8 cellular contexts compared by ENCODE assay signal in genomic region chr11:19951558-19952083, GRCh38.
DNase-seq lines count a peak whose midpoint lies in the region; ATAC-seq and TF ChIP-seq lines count a peak whose summit lies in the region.

No MANE protein-coding gene starts in this region.

- H3K4me3 Mint-ChIP-seq in naive B cell, result peak overlapping the region; percentile 68 to 87 (median 80)

- no peaks in the 10 kb centered on the region for H3K36me3 Mint-ChIP-seq in naive B cell

- H3K9me3 ChIP-seq in Loucy (ENCODE audit: insufficient read depth, low read depth, low read length), result no peaks in the 10 kb centered on the region

- H3K4me3 ChIP-seq in Loucy (ENCODE audit: low read length, poor library complexity, severe bottlenecking), result peak overlapping the region; percentile 50

- H3K4me1 ChIP-seq in Loucy (ENCODE audit: insufficient read depth, low read length, poor library complexity, severe bottlenecking), result peaks cover 5% of the 10 kb centered on the region

- TF ChIP-seq CTCF in GM12872 (IDR thresholded peaks at IDR 0.05; ENCODE audit: insufficient read depth, low read depth, low read length) (peak; percentile 58), Loucy (conservative IDR thresholded peaks at IDR 0.05; ENCODE audit: low read length) (peak; percentile 76)

- no peaks in the 10 kb centered on the region for H3F3A ChIP-seq in Loucy (ENCODE audit: low read depth)

- H3K9ac ChIP-seq in Loucy (ENCODE audit: low read depth, low read length, poor library complexity, severe bottlenecking), result no peak overlapping the region

- H2AFZ ChIP-seq in Loucy (ENCODE audit: low read length), result peak overlapping the region; percentile 92

- peak; percentile 40 for DNase-seq in AG08396 (ENCODE audit: low spot score)
- peak; percentile 55 for DNase-seq in HEK293T (ENCODE audit: extremely low spot score)
- peak; percentile 57 for DNase-seq in epidermal melanocyte (ENCODE audit: insufficient read length, low spot score)
- peak; percentile 33 for DNase-seq in naive B cell
- DNase-seq in cortex of kidney (lab: John Stamatoyannopoulos, UW), result no peak

- CTCF ChIA-PET in HEK293T (lab: Yijun Ruan, JAX), result interaction anchor here (1.4 to 2.0 kb wide), 2 partner anchors 177 to 181 kb away, joined by 7 to 11 read pairs; no protein-coding TSS in a partner anchor

- peaks cover 2 to 6% (median 6%) of the 10 kb centered on the region in 3 donors for H3K4me1 Mint-ChIP-seq in naive B cell

- POLR2A ChIA-PET in HEK293T (lab: Yijun Ruan, JAX), result interaction anchor here (1.0 kb wide), 1 partner anchor 161 kb away, joined by 3 read pairs; no protein-coding TSS in a partner anchor

- H3K79me2 ChIP-seq in Loucy (ENCODE audit: insufficient read depth, low read length), result no peaks in the 10 kb centered on the region

- peaks cover 14 to 36% (median 21%) of the 10 kb centered on the region in 3 donors for H3K27me3 Mint-ChIP-seq in naive B cell

- ATAC-seq in SK-N-SH treated with all-trans-retinoic acid at 6 μM for 48 hours (peak; percentile 36), naive B cell (ENCODE audit: low read depth in 2 of 2) (peak; percentile 79 to 90)

- H3K27ac Mint-ChIP-seq in naive B cell, result peak overlapping the region in 3 of 6 donors; percentile 19 to 56 (median 45)

- H3K36me3 ChIP-seq in Loucy (ENCODE audit: insufficient read depth, low read length), result no peaks in the 10 kb centered on the region

- peak overlapping the region; percentile 54 for H3K4me2 ChIP-seq in Loucy (ENCODE audit: low read depth, low read length, poor library complexity, severe bottlenecking)

- no peaks in the 10 kb centered on the region for H4K20me1 ChIP-seq in Loucy (ENCODE audit: insufficient read depth, low read length, poor library complexity, severe bottlenecking)

- no peaks in the 10 kb centered on the region for H3K9me2 ChIP-seq in Loucy (replicated peaks; ENCODE audit: low read depth, low read length)

- no peaks in the 10 kb centered on the region for H3K27me3 ChIP-seq in Loucy (ENCODE audit: insufficient read depth, low read length, poor library complexity, severe bottlenecking)

- H3K9me3 Mint-ChIP-seq in naive B cell, result no peaks in the 10 kb centered on the region

TF ChIP-seq in HEK293T, 16 proteins besides CTCF, POLR2A, EP300 and RAD21:
- TF ChIP-seq CTBP1 (IDR thresholded peaks at IDR 0.05; ENCODE audit: borderline replicate concordance) (no peak), PKNOX1 (IDR thresholded peaks at IDR 0.05) (0 out of 2 replicates have a peak, but pooled peaks have one; percentile 43), BHLHE40 (IDR thresholded peaks at IDR 0.05; ENCODE audit: borderline replicate concordance) (no peak)

TF ChIP-seq in SK-N-SH treated with all-trans-retinoic acid at 6 μM for 48 hours, 23 proteins besides CTCF, POLR2A, EP300 and RAD21:
- TF ChIP-seq ESRRG (CRISPR knock-in tag; IDR thresholded peaks at IDR 0.05) (0 out of 2 replicates have a peak, but pooled peaks have one; percentile 25), PPARA (CRISPR knock-in tag; IDR thresholded peaks at IDR 0.05; ENCODE audit: borderline replicate concordance) (no peak), ZFP30 (CRISPR knock-in tag; IDR thresholded peaks at IDR 0.05) (no peak), GLIS3 (CRISPR knock-in tag; IDR thresholded peaks at IDR 0.05) (no peak), CSDC2 (CRISPR knock-in tag; IDR thresholded peaks at IDR 0.05) (no peak)
